ENCODE assay signal across 6 cellular contexts in the genomic region with DNA sequence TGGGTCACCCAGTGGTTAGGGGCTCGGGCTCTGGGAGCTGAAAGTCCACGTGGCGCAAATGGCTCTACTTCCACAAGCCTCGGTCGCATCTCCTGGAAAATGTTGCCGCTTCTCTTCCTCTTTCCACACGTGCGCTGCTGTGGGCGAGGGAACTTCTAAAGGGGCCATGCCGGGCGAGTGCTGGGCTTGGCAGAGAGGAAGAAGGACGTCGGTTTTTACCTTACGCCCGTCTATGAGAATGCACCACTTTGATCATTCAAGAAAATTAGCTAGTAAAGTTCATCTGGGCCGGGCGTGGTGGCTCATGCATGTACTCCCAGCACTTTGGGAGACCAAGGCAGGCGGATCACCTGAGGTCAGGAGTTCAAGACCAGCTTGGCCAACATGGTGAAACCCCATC.
"Had no signal": no experiment of that assay in that cellular context is flagged by ENCODE, and none has a peak within 500 bp of the region (broad histone marks: within the 10 kb centered on the region; RNA-seq: fewer than 3 reads in every experiment).

No MANE protein-coding gene starts in this region.

- DNase-seq: GM23248, GOT3, H7, H9, HCEC 1CT, HFFc6 had no signal
